18 cellular contexts compared by ENCODE assay signal in the genomic region with DNA sequence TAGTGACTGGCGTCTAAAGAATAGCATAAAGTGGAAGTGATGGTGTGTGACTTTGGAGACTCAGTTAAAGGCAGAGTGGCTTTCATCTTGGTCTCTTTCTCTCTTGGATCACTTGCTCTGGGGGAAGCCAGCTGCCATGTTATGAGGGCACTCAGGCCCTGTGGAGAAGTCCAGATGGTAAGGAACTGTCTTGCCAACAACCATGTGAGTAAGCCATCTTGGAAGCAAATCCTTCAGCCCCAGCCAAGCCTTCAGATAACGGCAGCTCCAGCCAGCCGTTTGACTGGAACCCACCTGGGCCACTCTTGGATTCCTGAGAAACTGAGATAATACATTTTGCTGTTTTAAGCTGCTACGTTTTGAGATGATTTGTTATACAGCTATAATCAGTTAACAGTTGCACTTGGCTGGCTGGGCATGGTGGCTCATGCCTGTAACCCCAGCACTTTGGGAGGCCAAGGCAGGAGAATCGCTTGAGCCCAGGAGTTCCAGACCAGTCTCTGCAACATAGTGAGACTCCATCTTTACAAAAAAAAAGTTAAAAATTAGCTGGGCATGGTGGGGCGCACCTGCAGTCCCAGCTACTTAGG.
"Had no signal": no experiment of that assay in that cellular context is flagged by ENCODE, and none has a peak within 500 bp of the region (broad histone marks: within the 10 kb centered on the region; RNA-seq: fewer than 3 reads in every experiment).

No MANE protein-coding gene starts in this region.

- H3K4me3 ChIP-seq: ascending aorta, colonic mucosa, lung had no signal

- H3K27ac ChIP-seq: ascending aorta, colonic mucosa, epithelial cell of prostate had no signal

- H3K9me3 Mint-ChIP-seq: activated naive CD4-positive, alpha-beta T cell treated with anti-CD3 and anti-CD28 coated beads, Interleukin-2, amount 10 ng/mL, durations not matched to agents 7 days and 5 days; endodermal cell; natural killer cell; T-helper 1 cell treated with Interleukin-12 subunit alpha and Interleukin-12 subunit beta and Interleukin-4 antibody, amounts not matched to agents 30 μg/mL and 1 μg/mL, for 36 hours had no signal

- H3K27ac Mint-ChIP-seq: activated naive CD4-positive, alpha-beta T cell treated with anti-CD3 and anti-CD28 coated beads, Interleukin-2, amount 10 ng/mL, durations not matched to agents 7 days and 5 days; endodermal cell; natural killer cell; T-helper 1 cell treated with Interleukin-12 subunit alpha and Interleukin-12 subunit beta and Interleukin-4 antibody, amounts not matched to agents 30 μg/mL and 1 μg/mL, for 36 hours had no signal

- H3K27me3 ChIP-seq: ascending aorta, colonic mucosa had no signal

- H3K4me3 Mint-ChIP-seq: activated naive CD4-positive, alpha-beta T cell treated with anti-CD3 and anti-CD28 coated beads, Interleukin-2, amount 10 ng/mL, durations not matched to agents 7 days and 5 days; endodermal cell; natural killer cell; T-helper 1 cell treated with Interleukin-12 subunit alpha and Interleukin-12 subunit beta and Interleukin-4 antibody, amounts not matched to agents 30 μg/mL and 1 μg/mL, for 36 hours had no signal

- H3K36me3 ChIP-seq: ascending aorta, colonic mucosa had no signal

- H3K4me1 ChIP-seq: ascending aorta had no signal

- H3K36me3 Mint-ChIP-seq: natural killer cell had no signal

- ATAC-seq: natural killer cell had no signal

- DNase-seq: activated CD4-positive, alpha-beta T cell treated with anti-CD3 and anti-CD28 coated beads, Interleukin-2, amount 50 U/mL, for 1 hour; activated CD4-positive, CD25-positive, alpha-beta regulatory T cell treated with anti-CD3 and anti-CD28 coated beads, Interleukin-2, amount 50 U/mL, for 72 hours; activated CD8-positive, alpha-beta memory T cell treated with anti-CD3 and anti-CD28 coated beads, Interleukin-2, amount 50 U/mL, for 48 hours; activated effector memory CD4-positive, alpha-beta T cell treated with Interleukin-2 at 50 U/mL for 16 hours; activated naive CD4-positive, alpha-beta T cell treated with anti-CD3 and anti-CD28 coated beads, Interleukin-2, amount 10 ng/mL, durations not matched to agents 7 days and 5 days; activated T-cell treated with anti-CD3 and anti-CD28 coated beads, Interleukin-2, amount 50 U/mL, for 48 hours; colonic mucosa; endodermal cell; foreskin melanocyte; glutamatergic neuron; hypothalamus; islet precursor cell; natural killer cell; stimulated activated naive CD4-positive, alpha-beta T cell had no signal

- H3K4me1 Mint-ChIP-seq: endodermal cell, natural killer cell had no signal

- H3K9me3 ChIP-seq: ascending aorta, colonic mucosa had no signal
